In the genomic region with DNA sequence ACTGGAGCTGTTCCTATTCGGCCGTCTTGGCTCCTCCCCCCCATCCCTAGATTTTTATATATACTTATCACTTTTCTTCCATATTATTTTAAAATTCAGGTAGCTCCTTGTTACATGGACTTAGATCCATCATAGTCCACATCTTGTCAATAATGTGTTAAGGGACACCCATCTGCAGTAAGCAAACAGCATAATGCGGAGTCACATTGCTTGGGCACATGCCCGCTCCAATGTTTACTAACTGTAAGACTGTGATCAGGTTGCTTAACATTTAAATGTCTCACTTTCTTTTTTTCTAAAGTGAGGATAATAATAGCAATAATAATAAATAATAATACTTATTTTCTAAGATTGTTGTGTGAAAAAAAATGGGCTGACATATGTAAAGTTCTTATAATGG, we compare ENCODE assay signal across 19 cellular contexts.
DNase-seq lines count a peak whose midpoint lies in the region; ATAC-seq and TF ChIP-seq lines count a peak whose summit lies in the region.
"Had no signal": no experiment of that assay in that cellular context is flagged by ENCODE, and none has a peak within 500 bp of the region (broad histone marks: within the 10 kb centered on the region; RNA-seq: fewer than 3 reads in every experiment).

No MANE protein-coding gene starts in this region.

- intact Hi-C loops in esophagus muscularis mucosa (cut with DNase I), result no loop called here

- peak overlapping the region; percentile 62 for H3K4me3 Mint-ChIP-seq in WTC11
- H3K4me3 Mint-ChIP-seq: CD4-positive, alpha-beta memory T cell had no signal

- H3K27ac ChIP-seq in osteoblast (ENCODE audit: low read depth, low read length), result no peak overlapping the region
- no peak overlapping the region for H3K27ac ChIP-seq in gastroesophageal sphincter
- H3K27ac ChIP-seq in esophagus muscularis mucosa (replicated peaks in 1 of 4), result no peak overlapping the region
- H3K27ac ChIP-seq: BLaER1 had no signal

- no peak for TF ChIP-seq EP300 in gastroesophageal sphincter (IDR thresholded peaks at IDR 0.05)
- no peak for TF ChIP-seq EP300 in esophagus muscularis mucosa (IDR thresholded peaks at IDR 0.05)

- no peak for ATAC-seq in WTC11
- no peak for ATAC-seq in gastroesophageal sphincter
- ATAC-seq: K562, SK-N-SH treated with all-trans-retinoic acid at 6 μM for 48 hours had no signal

- 96% methylated on average over 4 of the region's 4 CpGs for WGBS in gastroesophageal sphincter (ENCODE audit: low coverage in 1 of 2), 2 donors
- WGBS in esophagus muscularis mucosa, result 94% methylated on average over 4 of the region's 4 CpGs

- H3K36me3 Mint-ChIP-seq in WTC11, result no peaks in the 10 kb centered on the region
- H3K36me3 Mint-ChIP-seq: CD4-positive, alpha-beta memory T cell had no signal

- TF ChIP-seq CTCF in LNCaP clone FGC (IDR thresholded peaks at IDR 0.05; ENCODE audit: control insufficient read depth, extremely low read depth, insufficient read depth) (no peak), WTC11 (IDR thresholded peaks at IDR 0.05) (no peak), osteoblast (IDR thresholded peaks at IDR 0.05; ENCODE audit: extremely low read depth, low read depth, low read length) (no peak), gastroesophageal sphincter (IDR thresholded peaks at IDR 0.05) (no peak), esophagus muscularis mucosa (IDR thresholded peaks at IDR 0.05) (no peak)

- peaks cover 6% of the 10 kb centered on the region for H3K9me3 Mint-ChIP-seq in WTC11

- no peak overlapping the region for H3K27ac Mint-ChIP-seq in WTC11
- H3K27ac Mint-ChIP-seq: CD4-positive, alpha-beta memory T cell had no signal

- CTCF ChIA-PET in WTC11 (lab: Charles Lee), result no interaction called here

- H3K4me1 ChIP-seq in osteoblast (ENCODE audit: insufficient read depth, low read length) (no peaks in the 10 kb centered on the region), gastroesophageal sphincter (no peaks in the 10 kb centered on the region), esophagus muscularis mucosa (no peaks in the 10 kb centered on the region)
- H3K4me1 ChIP-seq: BLaER1 had no signal

- DNase-seq in LNCaP clone FGC (ENCODE audit: low read depth), result peak; percentile 8
- peak; percentile 52 for DNase-seq in NCI-H2171 treated with DMSO at 0.1 percent for 48 hours (lab: John Stamatoyannopoulos, UW)
- no peak for DNase-seq in WTC11 (ENCODE audit: low spot score)
- DNase-seq in osteoblast (ENCODE audit: insufficient read length, low spot score, missing footprints), result peak; percentile 23
- no peak for DNase-seq in esophagus muscularis mucosa (ENCODE audit: extremely low spot score)
- DNase-seq in T-helper 9 cell, result no peak
- DNase-seq: ACHN; CD4-positive, alpha-beta memory T cell; GDM1; MM.1S; NCI-H1048; NCI-H1436 treated with DMSO at 0.1 percent for 48 hours; NCI-H1930; NCI-H446 treated with DMSO at 0.1 percent for 48 hours; NCI-H748 treated with DMSO at 0.1 percent for 48 hours had no signal

- H3K27me3 ChIP-seq in osteoblast (ENCODE audit: insufficient read depth, low read length) (no peaks in the 10 kb centered on the region), gastroesophageal sphincter (no peaks in the 10 kb centered on the region), esophagus muscularis mucosa (no peaks in the 10 kb centered on the region)
- H3K27me3 ChIP-seq: BLaER1 had no signal

- H3K27me3 Mint-ChIP-seq in WTC11 (ENCODE audit: low read depth), result no peaks in the 10 kb centered on the region; the same call in 1 of the 2 replicates
- H3K27me3 Mint-ChIP-seq: CD4-positive, alpha-beta memory T cell had no signal

- peaks cover 5% of the 10 kb centered on the region for H3K4me1 Mint-ChIP-seq in WTC11
- H3K4me1 Mint-ChIP-seq: CD4-positive, alpha-beta memory T cell had no signal

- H4K20me1 ChIP-seq in osteoblast (ENCODE audit: insufficient read depth, low read length), result no peaks in the 10 kb centered on the region
- H4K20me1 ChIP-seq: BLaER1 had no signal

- H3K4me2 ChIP-seq in osteoblast (ENCODE audit: insufficient read depth, low read length), result no peak overlapping the region
- H3K4me2 ChIP-seq: BLaER1 had no signal

- POLR2A ChIA-PET in WTC11 (lab: Charles Lee), result no interaction called here

- 0 out of 2 replicates have a peak overlapping the region, but pooled peaks have one; percentile 23 for H3K4me3 ChIP-seq in LNCaP clone FGC (ENCODE audit: low read depth, low read length)
- H3K4me3 ChIP-seq in osteoblast (ENCODE audit: insufficient read depth, low read length), result no peak overlapping the region
- H3K4me3 ChIP-seq in gastroesophageal sphincter, result no peak overlapping the region
- H3K4me3 ChIP-seq in esophagus muscularis mucosa, result no peak overlapping the region
- H3K4me3 ChIP-seq: BLaER1, K562 had no signal

- no peaks in the 10 kb centered on the region for H3K36me3 ChIP-seq in osteoblast (ENCODE audit: insufficient read depth, low read length)
- no peaks in the 10 kb centered on the region for H3K36me3 ChIP-seq in gastroesophageal sphincter
- H3K36me3 ChIP-seq in esophagus muscularis mucosa, result no peaks in the 10 kb centered on the region
- H3K36me3 ChIP-seq: BLaER1 had no signal

- TF ChIP-seq POLR2A in gastroesophageal sphincter (IDR thresholded peaks at IDR 0.05), result no peak
- TF ChIP-seq POLR2A in esophagus muscularis mucosa (IDR thresholded peaks at IDR 0.05; ENCODE audit: low read depth), result no peak

- no peaks in the 10 kb centered on the region for H3K79me2 ChIP-seq in osteoblast (ENCODE audit: insufficient read depth, low read length)

- H2AFZ ChIP-seq in osteoblast (ENCODE audit: low read length), result no peak overlapping the region

- H3K9me3 ChIP-seq in osteoblast (ENCODE audit: low read depth, low read length) (peaks cover 3% of the 10 kb centered on the region), gastroesophageal sphincter (no peaks in the 10 kb centered on the region), esophagus muscularis mucosa (no peaks in the 10 kb centered on the region)
- H3K9me3 ChIP-seq: BLaER1 had no signal

TF ChIP-seq in WTC11, 78 proteins besides CTCF, POLR2A, EP300 and RAD21 (continues in another document):
- TF ChIP-seq TEAD1 (CRISPR knock-in tag; IDR thresholded peaks at IDR 0.05), result no peak
- TF ChIP-seq, protein P1, sequence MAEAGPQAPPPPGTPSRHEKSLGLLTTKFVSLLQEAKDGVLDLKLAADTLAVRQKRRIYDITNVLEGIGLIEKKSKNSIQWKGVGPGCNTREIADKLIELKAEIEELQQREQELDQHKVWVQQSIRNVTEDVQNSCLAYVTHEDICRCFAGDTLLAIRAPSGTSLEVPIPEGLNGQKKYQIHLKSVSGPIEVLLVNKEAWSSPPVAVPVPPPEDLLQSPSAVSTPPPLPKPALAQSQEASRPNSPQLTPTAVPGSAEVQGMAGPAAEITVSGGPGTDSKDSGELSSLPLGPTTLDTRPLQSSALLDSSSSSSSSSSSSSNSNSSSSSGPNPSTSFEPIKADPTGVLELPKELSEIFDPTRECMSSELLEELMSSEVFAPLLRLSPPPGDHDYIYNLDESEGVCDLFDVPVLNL (CRISPR knock-in tag; IDR thresholded peaks at IDR 0.05; ENCODE audit: borderline replicate concordance, low read depth), result no peak
- TF ChIP-seq EMX1 (CRISPR knock-in tag; IDR thresholded peaks at IDR 0.05), result no peak
- TF ChIP-seq, protein P2, sequence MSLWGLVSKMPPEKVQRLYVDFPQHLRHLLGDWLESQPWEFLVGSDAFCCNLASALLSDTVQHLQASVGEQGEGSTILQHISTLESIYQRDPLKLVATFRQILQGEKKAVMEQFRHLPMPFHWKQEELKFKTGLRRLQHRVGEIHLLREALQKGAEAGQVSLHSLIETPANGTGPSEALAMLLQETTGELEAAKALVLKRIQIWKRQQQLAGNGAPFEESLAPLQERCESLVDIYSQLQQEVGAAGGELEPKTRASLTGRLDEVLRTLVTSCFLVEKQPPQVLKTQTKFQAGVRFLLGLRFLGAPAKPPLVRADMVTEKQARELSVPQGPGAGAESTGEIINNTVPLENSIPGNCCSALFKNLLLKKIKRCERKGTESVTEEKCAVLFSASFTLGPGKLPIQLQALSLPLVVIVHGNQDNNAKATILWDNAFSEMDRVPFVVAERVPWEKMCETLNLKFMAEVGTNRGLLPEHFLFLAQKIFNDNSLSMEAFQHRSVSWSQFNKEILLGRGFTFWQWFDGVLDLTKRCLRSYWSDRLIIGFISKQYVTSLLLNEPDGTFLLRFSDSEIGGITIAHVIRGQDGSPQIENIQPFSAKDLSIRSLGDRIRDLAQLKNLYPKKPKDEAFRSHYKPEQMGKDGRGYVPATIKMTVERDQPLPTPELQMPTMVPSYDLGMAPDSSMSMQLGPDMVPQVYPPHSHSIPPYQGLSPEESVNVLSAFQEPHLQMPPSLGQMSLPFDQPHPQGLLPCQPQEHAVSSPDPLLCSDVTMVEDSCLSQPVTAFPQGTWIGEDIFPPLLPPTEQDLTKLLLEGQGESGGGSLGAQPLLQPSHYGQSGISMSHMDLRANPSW (CRISPR knock-in tag; conservative IDR thresholded peaks at IDR 0.05; ENCODE audit: low read depth), result no peak
- TF ChIP-seq, protein P3, sequence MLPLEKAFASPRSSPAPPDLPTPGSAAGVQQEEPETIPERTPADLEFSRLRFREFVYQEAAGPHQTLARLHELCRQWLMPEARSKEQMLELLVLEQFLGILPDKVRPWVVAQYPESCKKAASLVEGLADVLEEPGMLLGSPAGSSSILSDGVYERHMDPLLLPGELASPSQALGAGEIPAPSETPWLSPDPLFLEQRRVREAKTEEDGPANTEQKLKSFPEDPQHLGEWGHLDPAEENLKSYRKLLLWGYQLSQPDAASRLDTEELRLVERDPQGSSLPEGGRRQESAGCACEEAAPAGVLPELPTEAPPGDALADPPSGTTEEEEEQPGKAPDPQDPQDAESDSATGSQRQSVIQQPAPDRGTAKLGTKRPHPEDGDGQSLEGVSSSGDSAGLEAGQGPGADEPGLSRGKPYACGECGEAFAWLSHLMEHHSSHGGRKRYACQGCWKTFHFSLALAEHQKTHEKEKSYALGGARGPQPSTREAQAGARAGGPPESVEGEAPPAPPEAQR (CRISPR knock-in tag; IDR thresholded peaks at IDR 0.05), result no peak
- TF ChIP-seq NFE2L1 (CRISPR knock-in tag; IDR thresholded peaks at IDR 0.05), result no peak
- TF ChIP-seq, protein P4, sequence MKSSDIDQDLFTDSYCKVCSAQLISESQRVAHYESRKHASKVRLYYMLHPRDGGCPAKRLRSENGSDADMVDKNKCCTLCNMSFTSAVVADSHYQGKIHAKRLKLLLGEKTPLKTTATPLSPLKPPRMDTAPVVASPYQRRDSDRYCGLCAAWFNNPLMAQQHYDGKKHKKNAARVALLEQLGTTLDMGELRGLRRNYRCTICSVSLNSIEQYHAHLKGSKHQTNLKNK (CRISPR knock-in tag; IDR thresholded peaks at IDR 0.05), result no peak
- no peak for TF ChIP-seq NFATC4 (CRISPR knock-in tag; IDR thresholded peaks at IDR 0.05)
- no peak for TF ChIP-seq SMAD4 (CRISPR knock-in tag; IDR thresholded peaks at IDR 0.05)
- TF ChIP-seq GABPB1 (CRISPR knock-in tag; IDR thresholded peaks at IDR 0.05), result no peak

Comparison
In these comparisons a context has a peak if more than half of its experiments do, and no peak if none do; other contexts are left out.
1. DNase-seq: peak in LNCaP clone FGC (single experiment), NCI-H2171 treated with DMSO at 0.1 percent for 48 hours (single experiment) and osteoblast (single experiment); none in WTC11 (single experiment), esophagus muscularis mucosa (single experiment) and T-helper 9 cell (single experiment).